8 cellular contexts compared by ENCODE assay signal in genomic region chr16:5633845-5634440, GRCh38.
DNase-seq lines count a peak whose midpoint lies in the region; ATAC-seq and TF ChIP-seq lines count a peak whose summit lies in the region.

No MANE protein-coding gene starts in this region.

- H3K4me3 ChIP-seq in HCT116 (replicated peaks in 1 of 2; ENCODE audit: low read depth in 1 of 2, low read length in 2 of 2) (no peak overlapping the region), suprapubic skin (no peak overlapping the region)

- no peak overlapping the region for H3K27ac ChIP-seq in HCT116 (ENCODE audit: low read depth, low read length)
- H3K27ac ChIP-seq in suprapubic skin: no peak overlapping the region

- no peak overlapping the region for H3K4me2 ChIP-seq in HCT116 (ENCODE audit: low read length)

- intact Hi-C loops in HCT116 (cut with micrococcal nuclease): no loop called here
- intact Hi-C loops in Right ventricle myocardium superior (cut with DNase I): no loop called here

- no peaks in the 10 kb centered on the region for H3K27me3 ChIP-seq in HCT116 (ENCODE audit: insufficient read depth, low read length)
- H3K27me3 ChIP-seq in suprapubic skin: no peaks in the 10 kb centered on the region

- peak; percentile 31; the same call in 1 of the 2 replicates for TF ChIP-seq RAD21 in HCT116 (IDR thresholded peaks at IDR 0.05; ENCODE audit: low read depth)

- no peak for TF ChIP-seq EP300 in suprapubic skin (IDR thresholded peaks at IDR 0.05)

- H3K9ac ChIP-seq in HCT116 (ENCODE audit: low read length): no peak overlapping the region

- POLR2A ChIA-PET in HCT116 (lab: Charles Lee): no interaction called here

- H3K36me3 ChIP-seq in HCT116 (ENCODE audit: control insufficient read depth in 1 of 2, insufficient read depth in 2 of 2, low read length in 2 of 2) (no peaks in the 10 kb centered on the region), suprapubic skin (no peaks in the 10 kb centered on the region)

- CTCF ChIA-PET in HCT116 (lab: Charles Lee): interaction anchor here (0.7 to 1.3 kb wide), 8 partner anchors 9 to 578 kb away, joined by 3 to 5 read pairs (median 3); no protein-coding TSS in a partner anchor

- WGBS in suprapubic skin: 41% methylated on average over 5 of the region's 5 CpGs

- BruUV-seq in HCT116 (replicated peaks; lab: Mats Ljungman, UMichigan): no TSS peak

- DNase-seq in CD1c-positive myeloid dendritic cell (ENCODE audit: extremely low spot score) (peak; percentile 1), HCT116 (ENCODE audit: low read depth, low spot score) (peak; percentile 18), RPMI8226 (peak; percentile 63), iPS-NIHi11 (ENCODE audit: low spot score) (peak; percentile 74), suprapubic skin (ENCODE audit: low spot score in 2 of 2) (no peak), Right ventricle myocardium superior (no peak)

- RAD21 ChIA-PET in HCT116 (lab: Charles Lee; ENCODE audit: low non-redundant PET in 1 of 2, low total read pairs in 2 of 2, uncharacterized antibody in 2 of 2, unreplicated experiment in 2 of 2): no interaction called here

- TF ChIP-seq POLR2A in HCT116 (IDR thresholded peaks at IDR 0.05; ENCODE audit: borderline replicate concordance, extremely low read depth, insufficient read depth, insufficient read length) (no peak), suprapubic skin (IDR thresholded peaks at IDR 0.05) (no peak)

- H4K20me1 ChIP-seq in HCT116 (ENCODE audit: insufficient read depth): no peaks in the 10 kb centered on the region

- H3K9me2 ChIP-seq in HCT116 (ENCODE audit: insufficient read depth): no peaks in the 10 kb centered on the region

- no peaks in the 10 kb centered on the region for H3K9me3 ChIP-seq in HCT116 (ENCODE audit: control insufficient read depth in 1 of 2, insufficient read depth in 1 of 2, low read depth in 1 of 2, low read length in 2 of 2)
- H3K9me3 ChIP-seq in suprapubic skin: no peaks in the 10 kb centered on the region

- TF ChIP-seq CTCF in HCT116 (IDR thresholded peaks at IDR 0.05 in 2 of 3, conservative IDR thresholded peaks at IDR 0.05 in 1 of 3; ENCODE audit: borderline replicate concordance in 1 of 3, insufficient read depth in 1 of 3, low read depth in 2 of 3, low read length in 2 of 3) (peak; percentile 12 to 60 (median 57); a peak in 5 of 6 replicates), suprapubic skin (IDR thresholded peaks at IDR 0.05) (peak in 1 of 2 donors; percentile 16)

- H3K4me1 ChIP-seq in HCT116 (ENCODE audit: control insufficient read depth in 1 of 2, insufficient read depth in 2 of 2, low read length in 2 of 2) (no peaks in the 10 kb centered on the region), suprapubic skin (no peaks in the 10 kb centered on the region)

- ATAC-seq in HCT116 (peak; percentile 74), HG03354 (IDR thresholded peaks at IDR 0.05; ENCODE audit: poor library complexity, severe bottlenecking, unreplicated experiment) (no peak), Right ventricle myocardium superior (ENCODE audit: poor library complexity) (no peak), GM18861 (IDR thresholded peaks at IDR 0.05; ENCODE audit: unreplicated experiment) (no peak)

- no peaks in the 10 kb centered on the region for H3K79me2 ChIP-seq in HCT116 (ENCODE audit: insufficient read depth, low read length)

- no peak overlapping the region for H2AFZ ChIP-seq in HCT116 (ENCODE audit: low read depth, low read length, poor library complexity, severe bottlenecking)

TF ChIP-seq in HCT116, 20 proteins besides CTCF, POLR2A, EP300 and RAD21:
- TF ChIP-seq SIN3A (IDR thresholded peaks at IDR 0.05; ENCODE audit: low read depth) (no peak), SP1 (IDR thresholded peaks at IDR 0.05; ENCODE audit: low read depth) (no peak), EZH2 (IDR thresholded peaks at IDR 0.05) (no peak), EZH2phosphoT487 (IDR thresholded peaks at IDR 0.05; ENCODE audit: borderline replicate concordance) (no peak), SRF (IDR thresholded peaks at IDR 0.05; ENCODE audit: low read depth) (no peak), JUND (IDR thresholded peaks at IDR 0.05) (no peak), POLR2AphosphoS5 (IDR thresholded peaks at IDR 0.05; ENCODE audit: low read depth, low read length) (no peak), CEBPB (IDR thresholded peaks at IDR 0.05; ENCODE audit: low read depth) (no peak), FOSL1 (IDR thresholded peaks at IDR 0.05; ENCODE audit: low read depth) (no peak)
- TF ChIP-seq, protein P1, sequence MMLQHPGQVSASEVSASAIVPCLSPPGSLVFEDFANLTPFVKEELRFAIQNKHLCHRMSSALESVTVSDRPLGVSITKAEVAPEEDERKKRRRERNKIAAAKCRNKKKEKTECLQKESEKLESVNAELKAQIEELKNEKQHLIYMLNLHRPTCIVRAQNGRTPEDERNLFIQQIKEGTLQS (IDR thresholded peaks at IDR 0.05): no peak

Comparison
In these comparisons a context has a peak if more than half of its experiments do, and no peak if none do; other contexts are left out.
1. DNase-seq: peak in CD1c-positive myeloid dendritic cell (single experiment), HCT116 (single experiment), RPMI8226 (single experiment) and iPS-NIHi11 (single experiment); none in suprapubic skin (0 of 2) and Right ventricle myocardium superior (single experiment).